1 cellular context compared by ENCODE assay signal in genomic region chr20:346640-347316, GRCh38.
TF ChIP-seq lines count a peak whose summit lies in the region.

NRSN2 (plus strand) TSS chr20:347111; CDS start chr20:349644, 2,533 bp downstream.

TF ChIP-seq in HEK293, 187 proteins besides CTCF, POLR2A, EP300 and RAD21 (continued from another document and continues in another):
- TF ChIP-seq ZBTB21 (tag by site-specific recombination; IDR thresholded peaks at IDR 0.05), result no peak
- TF ChIP-seq ZNF639 (tag by site-specific recombination; IDR thresholded peaks at IDR 0.05), result no peak
- TF ChIP-seq ZBTB11 (tag by site-specific recombination; conservative IDR thresholded peaks at IDR 0.05; ENCODE audit: low read depth), result 0 out of 2 replicates have a peak, but pooled peaks have one; percentile 30
- TF ChIP-seq ZNF513 (tag by site-specific recombination; IDR thresholded peaks at IDR 0.05), result peak; percentile 64
- no peak for TF ChIP-seq ZNF585B (tag by site-specific recombination; IDR thresholded peaks at IDR 0.05)
- peak; percentile 73; the same call in 1 of the 2 replicates for TF ChIP-seq KLF7 (tag by site-specific recombination; IDR thresholded peaks at IDR 0.05; ENCODE audit: borderline replicate concordance)
- TF ChIP-seq ZBTB26 (tag by site-specific recombination; optimal IDR thresholded peaks at IDR 0.05), result peak; percentile 25
- no peak for TF ChIP-seq ZFP3 (tag by site-specific recombination; IDR thresholded peaks at IDR 0.05; ENCODE audit: low read depth)
- TF ChIP-seq ZNF37A (tag by site-specific recombination; IDR thresholded peaks at IDR 0.05), result no peak
- peak; percentile 95 for TF ChIP-seq PRDM4 (tag by site-specific recombination; IDR thresholded peaks at IDR 0.05)
- no peak for TF ChIP-seq ZNF623 (tag by site-specific recombination; IDR thresholded peaks at IDR 0.05)
- TF ChIP-seq PRDM1 (tag by site-specific recombination; IDR thresholded peaks at IDR 0.05), result no peak
- no peak for TF ChIP-seq ZNF157 (tag by site-specific recombination; IDR thresholded peaks at IDR 0.05)
- TF ChIP-seq ZNF266 (tag by site-specific recombination; IDR thresholded peaks at IDR 0.05; ENCODE audit: low read depth), result no peak
- TF ChIP-seq ZNF521 (tag by site-specific recombination; IDR thresholded peaks at IDR 0.05), result no peak
- no peak for TF ChIP-seq FEZF1 (tag by site-specific recombination; IDR thresholded peaks at IDR 0.05)
- peak; percentile 38; the same call in 1 of the 2 replicates for TF ChIP-seq ZBTB10 (tag by site-specific recombination; IDR thresholded peaks at IDR 0.05)
- no peak for TF ChIP-seq ZSCAN18 (tag by site-specific recombination; IDR thresholded peaks at IDR 0.05)
- no peak for TF ChIP-seq ZNF701 (tag by site-specific recombination; IDR thresholded peaks at IDR 0.05)
- peak; percentile 69 for TF ChIP-seq KLF9 (tag by site-specific recombination; IDR thresholded peaks at IDR 0.05; ENCODE audit: low read depth)
- no peak for TF ChIP-seq ZNF404 (tag by site-specific recombination; IDR thresholded peaks at IDR 0.05)
- TF ChIP-seq HOXA7 (CRISPR knock-in tag; IDR thresholded peaks at IDR 0.05; ENCODE audit: borderline replicate concordance), result no peak
- no peak for TF ChIP-seq ZNF518A (tag by site-specific recombination; conservative IDR thresholded peaks at IDR 0.05; ENCODE audit: low read depth)
- no peak for TF ChIP-seq BCL11B (tag by site-specific recombination; IDR thresholded peaks at IDR 0.05; ENCODE audit: low read depth)
- TF ChIP-seq ZNF449 (tag by site-specific recombination; IDR thresholded peaks at IDR 0.05), result no peak
- no peak for TF ChIP-seq ZNF670 (tag by site-specific recombination; IDR thresholded peaks at IDR 0.05; ENCODE audit: low read depth)
- TF ChIP-seq ZNF24 (tag by site-specific recombination; IDR thresholded peaks at IDR 0.05), result peak; percentile 64; the same call in 1 of the 2 replicates
- no peak for TF ChIP-seq ZNF354C (tag by site-specific recombination; IDR thresholded peaks at IDR 0.05; ENCODE audit: borderline replicate concordance, low read depth)
- TF ChIP-seq PRDM6 (tag by site-specific recombination; IDR thresholded peaks at IDR 0.05), result no peak
- peak; percentile 2; the same call in 1 of the 2 replicates for TF ChIP-seq ZFHX2 (tag by site-specific recombination; conservative IDR thresholded peaks at IDR 0.05)
- TF ChIP-seq ZNF530 (tag by site-specific recombination; IDR thresholded peaks at IDR 0.05; ENCODE audit: low read depth), result no peak
- 0 out of 2 replicates have a peak, but pooled peaks have one; percentile 28 for TF ChIP-seq REPIN1 (tag by site-specific recombination; IDR thresholded peaks at IDR 0.05; ENCODE audit: low read depth)
